Comparison of ENCODE assay signal across 16 cellular contexts in the genomic region with DNA sequence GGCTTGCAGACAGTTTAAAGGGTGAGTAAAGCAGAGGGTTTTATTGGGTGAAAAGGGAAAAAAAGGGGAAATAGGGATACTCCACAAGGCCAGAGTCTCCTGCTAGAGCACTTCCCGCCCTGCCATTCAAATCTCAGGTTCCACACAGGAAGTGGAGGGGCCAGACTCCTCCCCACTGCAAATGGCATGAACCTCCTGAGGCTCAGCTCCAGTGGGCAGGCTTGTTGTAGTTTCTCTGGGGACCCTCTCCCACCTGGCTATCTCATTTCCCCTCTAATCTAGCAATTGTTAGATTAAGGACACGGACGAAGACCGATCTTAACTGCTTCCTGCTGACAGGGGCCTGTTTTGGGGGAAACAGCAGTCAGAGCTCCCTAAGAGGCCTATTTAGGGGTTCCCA. TPM values are rescaled to one million over a fixed set of nuclear protein-coding genes. Genes with fewer than 3 reads are reported as not detected.
DNase-seq lines count a peak whose midpoint lies in the region; ATAC-seq and TF ChIP-seq lines count a peak whose summit lies in the region.
"Had no signal": no experiment of that assay in that cellular context is flagged by ENCODE, and none has a peak within 500 bp of the region (broad histone marks: within the 10 kb centered on the region; RNA-seq: fewer than 3 reads in every experiment).

No MANE protein-coding gene starts in this region.

- no peak for TF ChIP-seq POLR2A in NB4 (IDR thresholded peaks at IDR 0.05; ENCODE audit: extremely low read depth, insufficient read length)

- no peaks in the 10 kb centered on the region for H3K9me3 Mint-ChIP-seq in progenitor cell of endocrine pancreas (ENCODE audit: low read depth)
- H3K9me3 Mint-ChIP-seq: activated naive CD8-positive, alpha-beta T cell treated with anti-CD3 and anti-CD28 coated beads, Interleukin-2, amount 50 U/mL, for 24 hours had no signal

- in situ Hi-C loops in G401 (cut with HindIII; ENCODE audit: low sequenced_read_pairs), result no loop called here

- no peaks in the 10 kb centered on the region for H3K27me3 Mint-ChIP-seq in progenitor cell of endocrine pancreas
- H3K27me3 Mint-ChIP-seq: activated naive CD8-positive, alpha-beta T cell treated with anti-CD3 and anti-CD28 coated beads, Interleukin-2, amount 50 U/mL, for 24 hours had no signal

- peaks cover 13% of the 10 kb centered on the region for H3K36me3 Mint-ChIP-seq in progenitor cell of endocrine pancreas (ENCODE audit: insufficient read depth)

- peaks cover 2% of the 10 kb centered on the region for H3K4me1 Mint-ChIP-seq in progenitor cell of endocrine pancreas (ENCODE audit: low read depth)

- no peak for ATAC-seq in HG02885 (IDR thresholded peaks at IDR 0.05; ENCODE audit: poor library complexity, unreplicated experiment)
- ATAC-seq in HG02571 (IDR thresholded peaks at IDR 0.05; ENCODE audit: unreplicated experiment), result no peak
- ATAC-seq: activated naive CD8-positive, alpha-beta T cell treated with anti-CD3 and anti-CD28 coated beads, Interleukin-2, amount 50 U/mL, for 24 hours; HCT116 had no signal

- H3K27ac Mint-ChIP-seq in progenitor cell of endocrine pancreas, result peak overlapping the region; percentile 81
- H3K27ac Mint-ChIP-seq: activated naive CD8-positive, alpha-beta T cell treated with anti-CD3 and anti-CD28 coated beads, Interleukin-2, amount 50 U/mL, for 24 hours had no signal

- no peak for TF ChIP-seq CTCF in GM12865 (IDR thresholded peaks at IDR 0.05; ENCODE audit: insufficient read depth, low read depth, low read length, missing control alignments)
- TF ChIP-seq CTCF in NB4 (IDR thresholded peaks at IDR 0.05; ENCODE audit: low read depth, low read length), result no peak
- TF ChIP-seq CTCF in progenitor cell of endocrine pancreas (IDR thresholded peaks at IDR 0.05; ENCODE audit: unreplicated experiment), result no peak

- DNase-seq in GM12865 (ENCODE audit: low read depth), result peak; percentile 34
- DNase-seq in NB4 (ENCODE audit: low read depth), result peak; percentile 46
- peak; percentile 13 for DNase-seq in fibroblast of gingiva (ENCODE audit: low read depth)
- DNase-seq in progenitor cell of endocrine pancreas (ENCODE audit: low spot score, unreplicated experiment), result no peak
- no peak for DNase-seq in G401 (ENCODE audit: low spot score)
- DNase-seq: activated CD8-positive, alpha-beta memory T cell treated with anti-CD3 and anti-CD28 coated beads, Interleukin-2, amount 50 U/mL, for 48 hours; activated naive CD8-positive, alpha-beta T cell treated with anti-CD3 and anti-CD28 coated beads, Interleukin-2, amount 50 U/mL, for 24 hours; DMS53; NCI-H1105 treated with DMSO at 0.1 percent for 48 hours; NCI-H526; SHP77; tibial artery had no signal

- no peak overlapping the region for H3K4me3 Mint-ChIP-seq in progenitor cell of endocrine pancreas (ENCODE audit: low read depth)
- H3K4me3 Mint-ChIP-seq: activated naive CD8-positive, alpha-beta T cell treated with anti-CD3 and anti-CD28 coated beads, Interleukin-2, amount 50 U/mL, for 24 hours had no signal

- H3K4me3 ChIP-seq in GM12865 (ENCODE audit: low read depth, low read length) (no peak overlapping the region), NB4 (ENCODE audit: low read depth, low read length) (no peak overlapping the region)
- H3K4me3 ChIP-seq: coronary artery, tibial artery had no signal

RNA-seq across cellular contexts. Expression of gene TAOK1, which starts 43.4 kb away (rescaled TPM):
- total RNA-seq in progenitor cell of endocrine pancreas, result 89.1 and 90.3 TPM in 2 replicates
- total RNA-seq in G401 (2014; rRNA removed; shearing (Covaris generic)), result 31.1 and 38.5 TPM in 2 replicates

Comparison
In these comparisons a context has a peak if more than half of its experiments do, and no peak if none do; other contexts are left out.
1. DNase-seq: peak in GM12865 (single experiment), NB4 (single experiment) and fibroblast of gingiva (single experiment); none in progenitor cell of endocrine pancreas (single experiment) and G401 (single experiment).